In genomic region chr12:18581232-18581962, GRCh38 we compare ENCODE assay signal across 30 cellular contexts.
"Had no signal": no experiment of that assay in that cellular context is flagged by ENCODE, and none has a peak within 500 bp of the region (broad histone marks: within the 10 kb centered on the region; RNA-seq: fewer than 3 reads in every experiment).

No MANE protein-coding gene starts in this region.

- H3K27ac ChIP-seq: breast epithelium, SK-N-MC, VCaP had no signal

- H3K27me3 ChIP-seq: breast epithelium had no signal

- H3K4me3 ChIP-seq: breast epithelium, SK-N-MC had no signal

- H3K4me1 ChIP-seq: breast epithelium had no signal

- H3K36me3 ChIP-seq: breast epithelium had no signal

- DNase-seq: activated CD4-positive, alpha-beta memory T cell treated with anti-CD3 and anti-CD28 coated beads for 36 hours; activated CD4-positive, alpha-beta T cell treated with anti-CD3 and anti-CD28 coated beads, Interleukin-2, amount 10 ng/mL, durations not matched to agents 7 days and 5 days; activated CD4-positive, CD25-positive, alpha-beta regulatory T cell; activated gamma-delta T cell treated with Interleukin-2 at 50 U/mL for 16 hours; activated naive CD4-positive, alpha-beta T cell treated with anti-CD3 and anti-CD28 coated beads, Interleukin-2, amount 10 ng/mL, durations not matched to agents 7 days and 5 days; activated naive CD8-positive, alpha-beta T cell treated with anti-CD3 and anti-CD28 coated beads, Interleukin-2, amount 10 ng/mL, durations not matched to agents 7 days and 5 days; activated T-cell treated with anti-CD3 and anti-CD28 coated beads for 4 hours; activated T-cell treated with anti-CD3 and anti-CD28 coated beads, Interleukin-2, amount 50 U/mL, for 48 hours; aorta; central memory CD4-positive, alpha-beta T cell; Kasumi-1; KBM-7; NCI-H1048; NCI-H146; NCI-H1930; NCI-H2107; NCI-H2171 treated with DMSO at 0.1 percent for 48 hours; NCI-H226; NCI-H510A; NCI-H526 treated with DMSO at 0.1 percent for 48 hours; NCI-H82; OCI-M1; RPMI8226; T-helper 1 cell had no signal

- ATAC-seq: activated T-helper 17 cell treated with anti-CD3 and anti-CD28 coated beads, Interleukin-2, amount 50 U/mL, for 72 hours; Panc1; Right ventricle myocardium inferior had no signal
